In the genomic region with DNA sequence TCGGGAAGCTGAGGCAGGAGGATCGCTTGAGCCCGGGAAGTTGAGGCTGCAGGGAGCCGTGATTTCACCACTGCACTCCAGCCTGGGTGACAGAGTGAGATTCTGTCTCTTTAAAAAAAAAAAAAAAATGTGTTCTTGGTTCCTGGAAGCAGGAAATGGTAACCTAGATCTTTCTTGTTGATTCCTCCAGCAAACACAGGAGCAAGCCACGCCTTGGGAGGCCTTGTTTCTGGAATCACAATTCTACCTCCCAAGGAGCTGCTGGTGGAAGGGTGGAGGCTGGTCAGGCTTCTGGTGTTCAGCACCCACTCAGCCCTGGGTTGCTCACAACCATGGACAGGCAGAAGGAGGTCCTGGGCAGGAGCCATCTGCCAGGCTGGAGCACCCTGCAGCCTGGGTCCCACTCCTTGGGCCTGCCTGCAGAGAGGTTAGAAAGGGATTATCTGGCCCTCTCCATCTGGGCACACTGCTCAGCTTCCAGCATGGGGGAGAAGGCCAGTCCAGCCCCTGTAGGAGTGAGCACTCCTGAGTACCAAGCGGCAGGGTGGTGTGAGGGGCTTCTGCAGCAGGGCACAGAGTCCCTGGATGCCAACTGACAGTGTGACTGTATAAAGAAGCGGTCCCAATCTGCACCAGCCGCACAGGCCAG, we compare ENCODE assay signal across 11 cellular contexts.
DNase-seq lines count a peak whose midpoint lies in the region; TF ChIP-seq lines count a peak whose summit lies in the region.
"Had no signal": no experiment of that assay in that cellular context is flagged by ENCODE, and none has a peak within 500 bp of the region (broad histone marks: within the 10 kb centered on the region; RNA-seq: fewer than 3 reads in every experiment).

No MANE protein-coding gene starts in this region.

- H3K4me1 Mint-ChIP-seq in neural crest cell (peaks cover 32% of the 10 kb centered on the region), progenitor cell of endocrine pancreas (ENCODE audit: low read depth) (peaks cover 10% of the 10 kb centered on the region)

- no peak for TF ChIP-seq CTCF in neural crest cell (conservative IDR thresholded peaks at IDR 0.05)
- no peak for TF ChIP-seq CTCF in progenitor cell of endocrine pancreas (IDR thresholded peaks at IDR 0.05; ENCODE audit: unreplicated experiment)

- H3K9me3 Mint-ChIP-seq in neural crest cell (no peaks in the 10 kb centered on the region), progenitor cell of endocrine pancreas (ENCODE audit: low read depth) (no peaks in the 10 kb centered on the region)
- H3K9me3 Mint-ChIP-seq: IgD-negative memory B cell, memory B cell had no signal

- DNase-seq in COLO829 (ENCODE audit: low spot score) (peak; percentile 33), NCI-H226 (peak; percentile 79), dermis blood vessel endothelial cell (peak; percentile 33), neural crest cell (ENCODE audit: low read depth, low spot score) (no peak), NCI-H2196 treated with DMSO at 0.1 percent for 48 hours (lab: John Stamatoyannopoulos, UW; ENCODE audit: unreplicated experiment) (no peak), epidermal melanocyte (ENCODE audit: insufficient read length, low spot score) (no peak), nucleus accumbens (lab: John Stamatoyannopoulos, UW) (no peak), progenitor cell of endocrine pancreas (ENCODE audit: low spot score, unreplicated experiment) (no peak)
- DNase-seq: DMS79 treated with DMSO at 0.1 percent for 48 hours had no signal

- H3K27me3 Mint-ChIP-seq in neural crest cell (ENCODE audit: low read depth) = peaks cover 8% of the 10 kb centered on the region
- peaks cover 27% of the 10 kb centered on the region for H3K27me3 Mint-ChIP-seq in progenitor cell of endocrine pancreas
- H3K27me3 Mint-ChIP-seq: memory B cell had no signal

- H3K27ac Mint-ChIP-seq in neural crest cell (ENCODE audit: unreplicated experiment) (peak overlapping the region; percentile 19), progenitor cell of endocrine pancreas (no peak overlapping the region)
- H3K27ac Mint-ChIP-seq: memory B cell had no signal

- H3K4me3 Mint-ChIP-seq in neural crest cell (no peak overlapping the region), progenitor cell of endocrine pancreas (ENCODE audit: low read depth) (no peak overlapping the region)
- H3K4me3 Mint-ChIP-seq: IgD-negative memory B cell, memory B cell had no signal

- H3K36me3 Mint-ChIP-seq in neural crest cell (ENCODE audit: low read depth) (no peaks in the 10 kb centered on the region), progenitor cell of endocrine pancreas (ENCODE audit: insufficient read depth) (no peaks in the 10 kb centered on the region)
- H3K36me3 Mint-ChIP-seq: IgD-negative memory B cell, memory B cell had no signal

Comparison
In these comparisons a context has a peak if more than half of its experiments do, and no peak if none do; other contexts are left out.
1. DNase-seq: peak in COLO829 (single experiment), NCI-H226 (single experiment) and dermis blood vessel endothelial cell (single experiment); none in neural crest cell (single experiment), NCI-H2196 treated with DMSO at 0.1 percent for 48 hours (single experiment), epidermal melanocyte (single experiment), nucleus accumbens (0 of 56) and progenitor cell of endocrine pancreas (single experiment).